ENCODE assay signal across 5 cellular contexts in the genomic region with DNA sequence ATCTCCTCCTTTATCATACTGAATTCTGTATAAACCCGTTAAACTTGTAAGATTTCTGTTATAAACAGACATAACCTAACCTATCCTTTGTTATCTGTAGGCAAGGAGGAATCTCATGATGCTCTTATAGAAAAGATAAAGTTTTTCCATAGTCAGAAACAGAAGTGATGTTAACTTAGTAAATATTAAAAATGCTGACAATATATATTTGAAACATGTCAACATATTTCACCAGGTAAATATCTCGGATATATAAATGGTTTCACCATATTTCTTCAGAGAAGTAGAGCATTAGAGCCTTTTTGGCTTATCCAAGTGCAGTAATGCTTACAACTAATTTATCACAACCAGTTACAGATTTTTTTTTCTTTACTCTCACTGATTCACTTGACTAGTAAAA.
"Had no signal": no experiment of that assay in that cellular context is flagged by ENCODE, and none has a peak within 500 bp of the region (broad histone marks: within the 10 kb centered on the region; RNA-seq: fewer than 3 reads in every experiment).

No MANE protein-coding gene starts in this region.

- H3K4me2 ChIP-seq: KMS-11 had no signal

- DNase-seq: KBM-7, KG1 had no signal

- H3K9ac ChIP-seq: KMS-11 had no signal

- H3K27ac ChIP-seq: HL-60, KMS-11 had no signal

- FAIRE-seq: HTR-8/SVneo had no signal
